29 cellular contexts compared by ENCODE assay signal in the genomic region with DNA sequence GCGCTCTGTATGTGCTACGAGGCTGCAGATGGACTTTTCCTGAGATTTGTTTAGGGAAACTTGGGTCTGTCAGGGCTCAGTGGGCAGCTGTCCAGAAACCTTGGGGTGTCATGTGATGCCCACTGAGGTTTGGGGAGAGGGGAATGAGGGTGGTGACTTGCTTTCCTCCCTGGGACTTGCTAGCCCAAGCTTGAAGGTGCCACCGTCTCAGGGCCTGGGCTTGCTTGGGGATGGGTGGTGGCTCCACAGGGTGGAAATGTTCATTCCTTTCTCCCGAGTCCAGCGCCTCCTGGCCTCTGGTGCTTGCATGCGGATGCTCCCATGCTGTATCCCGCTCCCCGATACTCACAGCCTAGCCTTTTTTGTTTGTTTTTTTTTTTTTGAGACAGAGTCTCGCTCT.
"Had no signal": no experiment of that assay in that cellular context is flagged by ENCODE, and none has a peak within 500 bp of the region (broad histone marks: within the 10 kb centered on the region; RNA-seq: fewer than 3 reads in every experiment).

No MANE protein-coding gene starts in this region.

- H3K4me3 ChIP-seq: esophagus muscularis mucosa, heart right ventricle, left lung, lower lobe of right lung, prostate gland, smooth muscle cell, testis, transverse colon had no signal

- H3K36me3 ChIP-seq: esophagus muscularis mucosa, heart right ventricle, left lung, lower lobe of right lung, prostate gland, transverse colon, WERI-Rb-1 had no signal

- ATAC-seq: activated naive CD8-positive, alpha-beta T cell treated with anti-CD3 and anti-CD28 coated beads, Interleukin-2, amount 50 U/mL, for 24 hours; activated T-helper 17 cell treated with anti-CD3 and anti-CD28 coated beads, Interleukin-2, amount 50 U/mL, for 72 hours; foreskin keratinocyte; natural killer cell had no signal

- H3K27me3 ChIP-seq: esophagus muscularis mucosa, foreskin keratinocyte, heart right ventricle, left lung, testis, transverse colon had no signal

- H3K4me1 Mint-ChIP-seq: activated CD4-positive, alpha-beta memory T cell treated with anti-CD3 and anti-CD28 coated beads, Interleukin-2, amount 10 ng/mL, durations not matched to agents 7 days and 5 days; activated CD4-positive, alpha-beta T cell treated with anti-CD3 and anti-CD28 coated beads, Interleukin-2, amount 10 ng/mL, durations not matched to agents 7 days and 5 days; activated naive CD4-positive, alpha-beta T cell treated with anti-CD3 and anti-CD28 coated beads, Interleukin-2, amount 50 U/mL, for 24 hours; activated naive CD8-positive, alpha-beta T cell treated with anti-CD3 and anti-CD28 coated beads, Interleukin-2, amount 50 U/mL, for 24 hours; activated T-helper 17 cell treated with anti-CD3 and anti-CD28 coated beads, Interleukin-2, amount 50 U/mL, for 72 hours had no signal

- H3K36me3 Mint-ChIP-seq: activated naive CD4-positive, alpha-beta T cell treated with anti-CD3 and anti-CD28 coated beads, Interleukin-2, amount 50 U/mL, for 24 hours had no signal

- DNase-seq: activated CD4-positive, alpha-beta memory T cell treated with anti-CD3 and anti-CD28 coated beads, Interleukin-2, amount 10 ng/mL, durations not matched to agents 7 days and 5 days; activated CD4-positive, alpha-beta T cell treated with anti-CD3 and anti-CD28 coated beads for 1 hour; activated CD4-positive, alpha-beta T cell treated with anti-CD3 and anti-CD28 coated beads, Interleukin-2, amount 10 ng/mL, durations not matched to agents 7 days and 5 days; activated naive CD8-positive, alpha-beta T cell treated with anti-CD3 and anti-CD28 coated beads, Interleukin-2, amount 50 U/mL, for 24 hours; activated T-cell treated with anti-CD3 and anti-CD28 coated beads, Interleukin-2, amount 50 U/mL, for 24 hours; amygdala; dermis blood vessel endothelial cell; effector CD4-positive, alpha-beta T cell; foreskin keratinocyte; heart right ventricle; kidney glomerular epithelial cell; left lung; lower lobe of right lung; mesendoderm; natural killer cell; retina; stimulated activated CD4-positive, alpha-beta T cell treated with anti-CD3 and anti-CD28 coated beads, Interleukin-1b, Interleukin-23, amount 100 ng/mL, for 48 hours; stimulated activated naive CD4-positive, alpha-beta T cell; SW 1271; T-helper 9 cell; testis; transverse colon; WERI-Rb-1 had no signal

- H3K4me2 ChIP-seq: smooth muscle cell had no signal

- H3K27ac Mint-ChIP-seq: activated CD4-positive, alpha-beta memory T cell treated with anti-CD3 and anti-CD28 coated beads, Interleukin-2, amount 10 ng/mL, durations not matched to agents 7 days and 5 days; activated CD4-positive, alpha-beta T cell treated with anti-CD3 and anti-CD28 coated beads, Interleukin-2, amount 10 ng/mL, durations not matched to agents 7 days and 5 days; activated naive CD4-positive, alpha-beta T cell treated with anti-CD3 and anti-CD28 coated beads, Interleukin-2, amount 50 U/mL, for 24 hours; activated naive CD8-positive, alpha-beta T cell treated with anti-CD3 and anti-CD28 coated beads, Interleukin-2, amount 50 U/mL, for 24 hours; activated T-cell treated with anti-CD3 and anti-CD28 coated beads, Interleukin-2, amount 50 U/mL, for 24 hours; activated T-helper 17 cell treated with anti-CD3 and anti-CD28 coated beads, Interleukin-2, amount 50 U/mL, for 72 hours; natural killer cell; T-helper 1 cell treated with Interleukin-12 subunit alpha and Interleukin-12 subunit beta and Interleukin-4 antibody, amounts not matched to agents 30 μg/mL and 1 μg/mL, for 36 hours had no signal

- H3K27me3 Mint-ChIP-seq: activated naive CD8-positive, alpha-beta T cell treated with anti-CD3 and anti-CD28 coated beads, Interleukin-2, amount 50 U/mL, for 24 hours had no signal

- H3K4me3 Mint-ChIP-seq: activated CD4-positive, alpha-beta memory T cell treated with anti-CD3 and anti-CD28 coated beads, Interleukin-2, amount 10 ng/mL, durations not matched to agents 7 days and 5 days; activated CD4-positive, alpha-beta T cell treated with anti-CD3 and anti-CD28 coated beads, Interleukin-2, amount 10 ng/mL, durations not matched to agents 7 days and 5 days; activated naive CD4-positive, alpha-beta T cell treated with anti-CD3 and anti-CD28 coated beads, Interleukin-2, amount 50 U/mL, for 24 hours; activated naive CD8-positive, alpha-beta T cell treated with anti-CD3 and anti-CD28 coated beads, Interleukin-2, amount 50 U/mL, for 24 hours; activated T-cell treated with anti-CD3 and anti-CD28 coated beads, Interleukin-2, amount 50 U/mL, for 24 hours; activated T-helper 17 cell treated with anti-CD3 and anti-CD28 coated beads, Interleukin-2, amount 50 U/mL, for 72 hours; natural killer cell; T-helper 1 cell treated with Interleukin-12 subunit alpha and Interleukin-12 subunit beta and Interleukin-4 antibody, amounts not matched to agents 30 μg/mL and 1 μg/mL, for 36 hours had no signal

- H3K9me3 ChIP-seq: esophagus muscularis mucosa, left lung, lower lobe of right lung, prostate gland, testis, transverse colon had no signal

- H3K27ac ChIP-seq: esophagus muscularis mucosa, foreskin keratinocyte, heart right ventricle, left lung, lower lobe of right lung, testis, transverse colon, WERI-Rb-1 had no signal

- H3K9me3 Mint-ChIP-seq: activated CD4-positive, alpha-beta memory T cell treated with anti-CD3 and anti-CD28 coated beads, Interleukin-2, amount 10 ng/mL, durations not matched to agents 7 days and 5 days; activated T-cell treated with anti-CD3 and anti-CD28 coated beads, Interleukin-2, amount 50 U/mL, for 24 hours; activated T-helper 17 cell treated with anti-CD3 and anti-CD28 coated beads, Interleukin-2, amount 50 U/mL, for 72 hours; natural killer cell; T-helper 1 cell treated with Interleukin-12 subunit alpha and Interleukin-12 subunit beta and Interleukin-4 antibody, amounts not matched to agents 30 μg/mL and 1 μg/mL, for 36 hours had no signal
